In the genomic region with DNA sequence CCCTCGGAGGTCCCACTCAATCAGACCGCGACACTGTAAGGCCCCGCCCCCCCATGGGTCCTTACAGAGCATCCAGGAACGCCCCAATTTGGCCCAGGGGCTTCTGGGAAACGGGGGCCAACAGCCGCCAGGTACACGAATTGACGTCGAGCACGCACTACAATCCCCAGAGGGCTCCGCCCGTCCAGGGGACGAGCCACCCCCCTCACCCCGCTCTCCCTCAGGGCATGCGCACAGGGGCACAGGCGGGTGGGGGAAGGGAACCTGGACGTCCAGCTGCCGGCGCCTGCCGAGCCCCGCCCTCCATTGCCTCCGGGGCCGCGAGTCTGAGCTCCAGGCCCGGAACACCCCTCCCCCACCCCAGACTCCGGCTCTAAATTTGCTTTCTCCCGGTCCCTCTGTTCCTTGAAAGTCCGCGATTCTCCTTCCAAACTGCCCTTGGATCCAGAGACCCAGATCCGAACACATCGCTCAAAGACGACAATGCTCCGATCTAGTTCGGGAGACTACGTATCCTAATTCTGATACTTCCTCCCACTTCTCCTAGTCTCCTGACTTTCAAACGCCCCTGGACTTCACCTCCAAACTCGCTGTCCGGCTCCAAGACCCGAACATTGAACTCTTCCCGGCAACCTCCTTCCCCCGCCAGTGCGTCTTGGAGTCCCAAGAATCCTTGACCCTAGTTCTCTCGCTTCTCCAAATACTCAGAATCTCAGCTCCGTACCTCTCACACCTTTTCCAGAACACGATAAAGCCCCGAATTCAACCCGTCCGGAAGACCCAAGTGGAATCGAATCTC, we compare ENCODE assay signal across 1 cellular context.
TF ChIP-seq lines count a peak whose summit lies in the region.

No MANE protein-coding gene starts in this region.

TF ChIP-seq in IMR-90, 13 proteins besides CTCF, POLR2A, EP300 and RAD21:
- TF ChIP-seq SMC3 (IDR thresholded peaks at IDR 0.05; ENCODE audit: low read depth, low read length) = 0 out of 2 replicates have a peak, but pooled peaks have one; percentile 7
- TF ChIP-seq MXI1 (IDR thresholded peaks at IDR 0.05; ENCODE audit: borderline replicate concordance, low read depth, low read length) = peak; percentile 35; the same call in 1 of the 2 replicates
- TF ChIP-seq, protein P1, sequence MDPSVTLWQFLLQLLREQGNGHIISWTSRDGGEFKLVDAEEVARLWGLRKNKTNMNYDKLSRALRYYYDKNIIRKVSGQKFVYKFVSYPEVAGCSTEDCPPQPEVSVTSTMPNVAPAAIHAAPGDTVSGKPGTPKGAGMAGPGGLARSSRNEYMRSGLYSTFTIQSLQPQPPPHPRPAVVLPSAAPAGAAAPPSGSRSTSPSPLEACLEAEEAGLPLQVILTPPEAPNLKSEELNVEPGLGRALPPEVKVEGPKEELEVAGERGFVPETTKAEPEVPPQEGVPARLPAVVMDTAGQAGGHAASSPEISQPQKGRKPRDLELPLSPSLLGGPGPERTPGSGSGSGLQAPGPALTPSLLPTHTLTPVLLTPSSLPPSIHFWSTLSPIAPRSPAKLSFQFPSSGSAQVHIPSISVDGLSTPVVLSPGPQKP (IDR thresholded peaks at IDR 0.05; ENCODE audit: borderline replicate concordance, low read depth, low read length) = no peak
- 0 out of 2 replicates have a peak, but pooled peaks have one; percentile 49 for TF ChIP-seq BHLHE40 (IDR thresholded peaks at IDR 0.05; ENCODE audit: low read depth, low read length)
- 0 out of 2 replicates have a peak, but pooled peaks have one; percentile 7 for TF ChIP-seq FOS (IDR thresholded peaks at IDR 0.05; ENCODE audit: low read depth, low read length)
- TF ChIP-seq NFE2L2 (IDR thresholded peaks at IDR 0.05; ENCODE audit: low read depth, low read length) = no peak
- TF ChIP-seq MAFK (IDR thresholded peaks at IDR 0.05; ENCODE audit: low read depth, low read length) = no peak
- TF ChIP-seq USF2 (IDR thresholded peaks at IDR 0.05; ENCODE audit: low read depth, low read length) = peak; percentile 39
- TF ChIP-seq RFX5 (IDR thresholded peaks at IDR 0.05; ENCODE audit: low read depth, low read length) = no peak
- peak; percentile 97 for TF ChIP-seq MAZ (IDR thresholded peaks at IDR 0.05; ENCODE audit: borderline replicate concordance, low read depth, low read length)
